In genomic region chr20:19291024-19291817, GRCh38 we compare ENCODE assay signal across 24 cellular contexts.
"Had no signal": no experiment of that assay in that cellular context is flagged by ENCODE, and none has a peak within 500 bp of the region (broad histone marks: within the 10 kb centered on the region; RNA-seq: fewer than 3 reads in every experiment).

No MANE protein-coding gene starts in this region.

- H3K36me3 ChIP-seq: sigmoid colon, tibial artery had no signal

- ATAC-seq: activated CD4-positive, alpha-beta T cell treated with anti-CD3 and anti-CD28 coated beads for 36 hours; activated CD8-positive, alpha-beta T cell treated with anti-CD3 and anti-CD28 coated beads, Interleukin-2, amount 10 ng/mL, durations not matched to agents 7 days and 5 days; stimulated activated memory B cell treated with anti-CD40 and anti-IgM and Interleukin-4, amounts not matched to agents 10 μg/mL and 1 μg/mL and 100 μg/mL, for 72 hours; stimulated activated naive CD8-positive, alpha-beta T cell treated with anti-CD3 and anti-CD28 coated beads, Interleukin-15, amount 100 ng/mL, for 72 hours had no signal

- DNase-seq: activated CD4-positive, alpha-beta T cell treated with anti-CD3 and anti-CD28 coated beads for 36 hours; activated CD4-positive, CD25-positive, alpha-beta regulatory T cell; activated CD8-positive, alpha-beta T cell treated with anti-CD3 and anti-CD28 coated beads, Interleukin-2, amount 10 ng/mL, durations not matched to agents 7 days and 5 days; activated effector memory CD4-positive, alpha-beta T cell treated with Interleukin-2 at 50 U/mL for 16 hours; activated naive CD4-positive, alpha-beta T cell treated with anti-CD3 and anti-CD28 coated beads for 36 hours; activated naive CD8-positive, alpha-beta T cell treated with anti-CD3 and anti-CD28 coated beads for 36 hours; activated T-cell treated with anti-CD3 and anti-CD28 coated beads for 4 hours; head of caudate nucleus; hippocampal formation; naive B cell; posterior cingulate gyrus; sigmoid colon; small intestine; stimulated activated CD4-positive, alpha-beta T cell treated with anti-CD3 and anti-CD28 coated beads, Interleukin-1b, Interleukin-23, amount 100 ng/mL, for 48 hours; stimulated activated CD4-positive, alpha-beta T cell treated with anti-CD3 and anti-CD28 coated beads, Interleukin-4, amount 100 ng/mL, for 4 hours; stimulated activated CD8-positive, alpha-beta memory T cell treated with anti-CD3 and anti-CD28 coated beads, Interleukin-4, amount 100 ng/mL, for 48 hours; stimulated activated naive CD8-positive, alpha-beta T cell treated with anti-CD3 and anti-CD28 coated beads, Interleukin-15, amount 100 ng/mL, for 72 hours; substantia nigra; T-helper 1 cell; tibial artery had no signal

- H3K4me1 Mint-ChIP-seq: activated CD4-positive, alpha-beta T cell treated with anti-CD3 and anti-CD28 coated beads for 36 hours; activated naive CD8-positive, alpha-beta T cell treated with anti-CD3 and anti-CD28 coated beads for 36 hours; endodermal cell; naive B cell; stimulated activated memory B cell treated with anti-CD40 and anti-IgM and Interleukin-4, amounts not matched to agents 10 μg/mL and 1 μg/mL and 100 μg/mL, for 72 hours; stimulated activated naive CD8-positive, alpha-beta T cell treated with anti-CD3 and anti-CD28 coated beads, Interleukin-15, amount 100 ng/mL, for 72 hours had no signal

- FAIRE-seq: small intestine had no signal

- H3K9me3 Mint-ChIP-seq: activated naive CD4-positive, alpha-beta T cell treated with anti-CD3 and anti-CD28 coated beads for 36 hours; activated naive CD8-positive, alpha-beta T cell treated with anti-CD3 and anti-CD28 coated beads for 36 hours; endodermal cell; stimulated activated naive CD8-positive, alpha-beta T cell treated with anti-CD3 and anti-CD28 coated beads, Interleukin-15, amount 100 ng/mL, for 72 hours; T-helper 2 cell treated with Interferon-gamma antibody and Interleukin-4, amounts not matched to agents 5 μg/mL and 100 μg/mL, for 36 hours had no signal

- H3K4me3 ChIP-seq: sigmoid colon, tibial artery had no signal

- H3K36me3 Mint-ChIP-seq: activated naive CD8-positive, alpha-beta T cell treated with anti-CD3 and anti-CD28 coated beads for 36 hours; mesothelial cell of epicardium; naive B cell; stimulated activated memory B cell treated with anti-CD40 and anti-IgM and Interleukin-4, amounts not matched to agents 10 μg/mL and 1 μg/mL and 100 μg/mL, for 72 hours had no signal

- H3K27me3 Mint-ChIP-seq: activated naive CD8-positive, alpha-beta T cell treated with anti-CD3 and anti-CD28 coated beads for 36 hours; stimulated activated memory B cell treated with anti-CD40 and anti-IgM and Interleukin-4, amounts not matched to agents 10 μg/mL and 1 μg/mL and 100 μg/mL, for 72 hours; stimulated activated naive CD8-positive, alpha-beta T cell treated with anti-CD3 and anti-CD28 coated beads, Interleukin-15, amount 100 ng/mL, for 72 hours had no signal

- H3K27ac ChIP-seq: tibial artery had no signal

- H3K27ac Mint-ChIP-seq: activated CD4-positive, alpha-beta T cell treated with anti-CD3 and anti-CD28 coated beads for 36 hours; activated CD8-positive, alpha-beta T cell treated with anti-CD3 and anti-CD28 coated beads, Interleukin-2, amount 10 ng/mL, durations not matched to agents 7 days and 5 days; activated naive CD4-positive, alpha-beta T cell treated with anti-CD3 and anti-CD28 coated beads for 36 hours; activated naive CD8-positive, alpha-beta T cell treated with anti-CD3 and anti-CD28 coated beads for 36 hours; endodermal cell; mesothelial cell of epicardium; naive B cell; stimulated activated memory B cell treated with anti-CD40 and anti-IgM and Interleukin-4, amounts not matched to agents 10 μg/mL and 1 μg/mL and 100 μg/mL, for 72 hours; stimulated activated naive CD8-positive, alpha-beta T cell treated with anti-CD3 and anti-CD28 coated beads, Interleukin-15, amount 100 ng/mL, for 72 hours; T-helper 2 cell treated with Interferon-gamma antibody and Interleukin-4, amounts not matched to agents 5 μg/mL and 100 μg/mL, for 36 hours had no signal

- H3K27me3 ChIP-seq: sigmoid colon, tibial artery had no signal

- H3K4me3 Mint-ChIP-seq: activated CD4-positive, alpha-beta T cell treated with anti-CD3 and anti-CD28 coated beads for 36 hours; activated CD8-positive, alpha-beta T cell treated with anti-CD3 and anti-CD28 coated beads, Interleukin-2, amount 10 ng/mL, durations not matched to agents 7 days and 5 days; activated naive CD4-positive, alpha-beta T cell treated with anti-CD3 and anti-CD28 coated beads for 36 hours; activated naive CD8-positive, alpha-beta T cell treated with anti-CD3 and anti-CD28 coated beads for 36 hours; endodermal cell; mesothelial cell of epicardium; naive B cell; stimulated activated memory B cell treated with anti-CD40 and anti-IgM and Interleukin-4, amounts not matched to agents 10 μg/mL and 1 μg/mL and 100 μg/mL, for 72 hours; stimulated activated naive CD8-positive, alpha-beta T cell treated with anti-CD3 and anti-CD28 coated beads, Interleukin-15, amount 100 ng/mL, for 72 hours; T-helper 2 cell treated with Interferon-gamma antibody and Interleukin-4, amounts not matched to agents 5 μg/mL and 100 μg/mL, for 36 hours had no signal

- H3K9me3 ChIP-seq: sigmoid colon, tibial artery had no signal
